In the genomic region with DNA sequence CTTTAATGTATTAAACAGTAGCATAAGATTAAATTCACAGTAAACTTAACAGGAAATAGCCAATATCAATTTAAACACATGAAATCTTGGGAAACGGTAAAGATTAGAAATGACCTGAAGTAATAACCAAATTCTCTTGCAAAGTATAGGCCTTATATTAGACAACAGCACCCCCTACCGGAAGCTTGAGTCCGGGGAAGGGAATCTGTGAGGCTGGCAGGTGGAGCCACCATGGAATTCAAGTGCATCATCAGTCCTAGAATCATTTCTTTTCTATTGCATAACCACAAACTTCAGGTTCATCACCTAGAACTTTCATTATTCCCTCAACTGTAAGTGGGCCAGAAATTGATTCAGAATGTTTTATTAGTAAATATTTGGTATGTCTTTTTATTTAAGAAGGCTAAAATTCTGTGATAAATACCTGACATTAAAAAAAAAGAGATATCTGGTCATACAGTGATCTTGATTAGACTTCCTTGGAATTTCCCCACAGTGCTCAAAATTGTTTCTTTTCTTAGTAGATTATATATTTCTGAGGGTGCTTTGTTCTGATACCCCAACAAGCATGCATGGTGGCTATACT, we compare ENCODE assay signal across 8 cellular contexts.
DNase-seq lines count a peak whose midpoint lies in the region; ATAC-seq lines count a peak whose summit lies in the region.

No MANE protein-coding gene starts in this region.

- DNase-seq in ELF-1 (ENCODE audit: low read depth, low spot score) = peak; percentile 67
- DNase-seq in NCI-H2196 treated with DMSO at 0.1 percent for 48 hours (lab: John Stamatoyannopoulos, UW; ENCODE audit: unreplicated experiment) = peak; percentile 57
- DNase-seq in activated CD4-positive, CD25-positive, alpha-beta regulatory T cell (lab: John Stamatoyannopoulos, UW) = peak; percentile 29 to 51 (median 42)
- peak; percentile 63 for DNase-seq in central memory CD4-positive, alpha-beta T cell
- peak; percentile 84 for DNase-seq in kidney glomerular epithelial cell (lab: John Stamatoyannopoulos, UW)
- DNase-seq in stimulated activated CD4-positive, alpha-beta T cell treated with anti-CD3 and anti-CD28 coated beads, Interleukin-2, amount 100 ng/mL, for 48 hours = peak; percentile 67 to 69

- peak; percentile 71 for ATAC-seq in HG02870 (IDR thresholded peaks at IDR 0.05; ENCODE audit: unreplicated experiment)
- no peak for ATAC-seq in GM21423 (IDR thresholded peaks at IDR 0.05; ENCODE audit: unreplicated experiment)
